ENCODE assay signal across 9 cellular contexts in genomic region chr3:19148768-19149091, GRCh38. TPM values are rescaled to one million over a fixed set of nuclear protein-coding genes. Genes with fewer than 3 reads are reported as not detected.
DNase-seq lines count a peak whose midpoint lies in the region; ATAC-seq, FAIRE-seq and TF ChIP-seq lines count a peak whose summit lies in the region.
"Had no signal": no experiment of that assay in that cellular context is flagged by ENCODE, and none has a peak within 500 bp of the region (broad histone marks: within the 10 kb centered on the region; RNA-seq: fewer than 3 reads in every experiment).

No MANE protein-coding gene starts in this region.

- DNase-seq in activated T-cell treated with anti-CD3 and anti-CD28 coated beads, Interleukin-2, amount 50 U/mL, for 4 hours = no peak
- no peak for DNase-seq in activated T-cell treated with anti-CD3 and anti-CD28 coated beads, Interleukin-2, amount 50 U/mL, for 48 hours
- DNase-seq in astrocyte (ENCODE audit: low read depth) (no peak), testis (no peak), islet precursor cell (no peak), NOMO-1 (lab: John Stamatoyannopoulos, UW; ENCODE audit: unreplicated experiment in 2 of 2) (no peak)
- DNase-seq: effector CD4-positive, alpha-beta T cell had no signal

- no peak for ATAC-seq in activated T-cell treated with anti-CD3 and anti-CD28 coated beads, Interleukin-2, amount 50 U/mL, for 4 hours
- no peak for ATAC-seq in HG03354 (IDR thresholded peaks at IDR 0.05; ENCODE audit: poor library complexity, severe bottlenecking, unreplicated experiment)

- 1% methylated on average over 7 to 8 of the region's 12 CpGs for WGBS in mesodermal cell (ENCODE audit: insufficient coverage in 2 of 2), 2 experiments
- WGBS in testis, 2 donors = 1% methylated on average over 12 of the region's 12 CpGs

- H3K27ac ChIP-seq in astrocyte (ENCODE audit: low read depth, low read length) = no peak overlapping the region
- no peak overlapping the region for H3K27ac ChIP-seq in mesodermal cell (ENCODE audit: low read depth, low read length, severe bottlenecking)
- no peak overlapping the region for H3K27ac ChIP-seq in testis

- no peaks in the 10 kb centered on the region for H3K36me3 Mint-ChIP-seq in activated T-cell treated with anti-CD3 and anti-CD28 coated beads, Interleukin-2, amount 50 U/mL, for 4 hours (ENCODE audit: insufficient read depth)
- no peaks in the 10 kb centered on the region for H3K36me3 Mint-ChIP-seq in astrocyte (ENCODE audit: low read depth, unreplicated experiment)

- H2AFZ ChIP-seq in astrocyte (ENCODE audit: low read depth, low read length) = peak overlapping the region; percentile 32

- H4K20me1 ChIP-seq in astrocyte (ENCODE audit: insufficient read depth, low read length) = no peaks in the 10 kb centered on the region

- peaks cover 14% of the 10 kb centered on the region for H3K4me1 Mint-ChIP-seq in activated T-cell treated with anti-CD3 and anti-CD28 coated beads, Interleukin-2, amount 50 U/mL, for 4 hours (ENCODE audit: low read depth)
- H3K4me1 Mint-ChIP-seq in astrocyte (ENCODE audit: low read depth, unreplicated experiment) = no peaks in the 10 kb centered on the region

- intact Hi-C loops in testis (cut with DNase I; ENCODE audit: low total_unique reads) = no loop called here

- peak overlapping the region; percentile 79 for H3K4me3 Mint-ChIP-seq in activated T-cell treated with anti-CD3 and anti-CD28 coated beads, Interleukin-2, amount 50 U/mL, for 4 hours
- peak overlapping the region; percentile 74 for H3K4me3 Mint-ChIP-seq in astrocyte (ENCODE audit: unreplicated experiment)

- H3K4me1 ChIP-seq in astrocyte (ENCODE audit: insufficient read depth, low read length) (peaks cover 4% of the 10 kb centered on the region), mesodermal cell (ENCODE audit: control insufficient read depth, insufficient read depth, low read length, poor library complexity, severe bottlenecking) (no peaks in the 10 kb centered on the region), testis (no peaks in the 10 kb centered on the region)

- H3K9me3 Mint-ChIP-seq in activated T-cell treated with anti-CD3 and anti-CD28 coated beads, Interleukin-2, amount 50 U/mL, for 4 hours = peaks cover 3% of the 10 kb centered on the region
- no peaks in the 10 kb centered on the region for H3K9me3 Mint-ChIP-seq in astrocyte (ENCODE audit: unreplicated experiment)

- no peak overlapping the region for H3K27ac Mint-ChIP-seq in astrocyte (ENCODE audit: unreplicated experiment)

- FAIRE-seq in astrocyte (lab: Jason Lieb, UNC) = no peak

- H3K27me3 ChIP-seq in astrocyte (ENCODE audit: insufficient read depth, low read length) (peaks cover 18% of the 10 kb centered on the region), testis (no peaks in the 10 kb centered on the region)

- H3K9me3 ChIP-seq in astrocyte (ENCODE audit: insufficient read depth, low read depth, low read length) (no peaks in the 10 kb centered on the region), mesodermal cell (ENCODE audit: control insufficient read depth, low read length) (no peaks in the 10 kb centered on the region), testis (no peaks in the 10 kb centered on the region)

- no peak for TF ChIP-seq CTCF in astrocyte (IDR thresholded peaks at IDR 0.05; ENCODE audit: insufficient read depth, low read depth, low read length)
- no peak for TF ChIP-seq CTCF in testis (IDR thresholded peaks at IDR 0.05)

- no peak for TF ChIP-seq POLR2A in testis (IDR thresholded peaks at IDR 0.05)

- no peak overlapping the region for H3K9ac ChIP-seq in astrocyte (ENCODE audit: low read length)

- peaks cover 22% of the 10 kb centered on the region for H3K27me3 Mint-ChIP-seq in activated T-cell treated with anti-CD3 and anti-CD28 coated beads, Interleukin-2, amount 50 U/mL, for 4 hours (ENCODE audit: low read depth)
- peaks cover 7% of the 10 kb centered on the region for H3K27me3 Mint-ChIP-seq in astrocyte (ENCODE audit: low read depth, unreplicated experiment)

- H3K4me3 ChIP-seq in astrocyte (ENCODE audit: insufficient read depth, low read depth, low read length) (no peak overlapping the region), mesodermal cell (ENCODE audit: extremely low read depth, insufficient read depth, low read length, poor library complexity, severe bottlenecking) (peak overlapping the region; percentile 71), testis (peak overlapping the region; percentile 65 to 83)

- H3K4me2 ChIP-seq in astrocyte (ENCODE audit: low read length) = peak overlapping the region; percentile 95

- H3K36me3 ChIP-seq in astrocyte (ENCODE audit: insufficient read depth, low read length) (no peaks in the 10 kb centered on the region), mesodermal cell (ENCODE audit: control insufficient read depth, insufficient read depth, low read length) (no peaks in the 10 kb centered on the region), testis (ENCODE audit: low read depth, missing control alignments) (no peaks in the 10 kb centered on the region)

- H3K79me2 ChIP-seq in astrocyte (ENCODE audit: insufficient read depth, low read length) = no peaks in the 10 kb centered on the region

RNA-seq across cellular contexts. Expression of gene KCNH8, which starts 0.4 kb away (rescaled TPM):
- not detected for total RNA-seq in activated T-cell treated with anti-CD3 and anti-CD28 coated beads, Interleukin-2, amount 50 U/mL, for 4 hours
- total RNA-seq in astrocyte (0.10 and 0.45 TPM in 2 replicates), testis (1 to 10 TPM; 7.1 to 8.9 TPM)
- polyA plus RNA-seq in mesodermal cell (2013, experiment 1 of 2) = 0.92 TPM
- polyA plus RNA-seq in mesodermal cell (2013, experiment 2 of 2) = 0.91 TPM
- polyA plus RNA-seq in testis (ENCODE audit: insufficient read depth, low read depth, low replicate concordance) = 2.0 TPM
